Comparison of ENCODE assay signal across 8 cellular contexts in genomic region chr12:12725956-12726542, GRCh38. TPM values are rescaled to one million over a fixed set of nuclear protein-coding genes. Genes with fewer than 3 reads are reported as not detected.
DNase-seq lines count a peak whose midpoint lies in the region; ATAC-seq and TF ChIP-seq lines count a peak whose summit lies in the region.

No MANE protein-coding gene starts in this region.

- TF ChIP-seq CTCF in AG10803 (conservative IDR thresholded peaks at IDR 0.05; ENCODE audit: low read length): no peak
- no peak for TF ChIP-seq CTCF in cardiac fibroblast (IDR thresholded peaks at IDR 0.05; ENCODE audit: low read depth, low read length)

- DNase-seq in AG10803 (ENCODE audit: low read depth) (no peak), cardiac fibroblast (ENCODE audit: low read depth in 2 of 2) (no peak), hippocampal formation (lab: John Stamatoyannopoulos, UW) (no peak), dermis blood vessel endothelial cell (no peak)

- H3K4me3 ChIP-seq in AG10803 (ENCODE audit: low read length) (peak overlapping the region; percentile 93), HUES6 (ENCODE audit: low read depth, low read length) (peak overlapping the region; percentile 98), cardiac fibroblast (replicated peaks in 1 of 2; ENCODE audit: low read depth in 2 of 2, low read length in 2 of 2) (peak overlapping the region; percentile 86 to 88), mucosa of stomach (ENCODE audit: low read length) (peak overlapping the region; percentile 58)

- 0 out of 2 replicates have a peak overlapping the region, but pooled peaks have one; percentile 18 for H3K27ac ChIP-seq in HUES6 (ENCODE audit: low read depth, low read length)

- H3K27me3 ChIP-seq in HUES6 (ENCODE audit: control insufficient read depth, insufficient read depth, low read length) (peaks cover 19% of the 10 kb centered on the region), mucosa of stomach (ENCODE audit: control insufficient read depth, insufficient read depth, low read length) (no peaks in the 10 kb centered on the region)

- H3K36me3 ChIP-seq in HUES6 (ENCODE audit: control insufficient read depth, insufficient read depth, low read length) (peaks cover 7% of the 10 kb centered on the region), mucosa of stomach (ENCODE audit: control insufficient read depth, insufficient read depth, low read length) (no peaks in the 10 kb centered on the region)

- H3K9ac ChIP-seq in HUES6 (ENCODE audit: low read length) (peak overlapping the region; percentile 70), mucosa of stomach (ENCODE audit: low read length) (peak overlapping the region; percentile 93)

- ATAC-seq in esophagus mucosa (no peak), HG03139 (IDR thresholded peaks at IDR 0.05; ENCODE audit: unreplicated experiment) (no peak)

- H3K4me1 ChIP-seq in HUES6 (ENCODE audit: control insufficient read depth, insufficient read depth, low read length) (peaks cover 15% of the 10 kb centered on the region), mucosa of stomach (ENCODE audit: control insufficient read depth, insufficient read depth, low read length) (peaks cover 11% of the 10 kb centered on the region)

- H3K9me3 ChIP-seq in HUES6 (ENCODE audit: control insufficient read depth, insufficient read depth, low read depth, low read length): no peaks in the 10 kb centered on the region
- H3K9me3 ChIP-seq in mucosa of stomach (ENCODE audit: control insufficient read depth, low read length): no peaks in the 10 kb centered on the region

RNA-seq across cellular contexts. Expression of gene CDKN1B, which starts 8.9 kb away (rescaled TPM):
- total RNA-seq in esophagus mucosa: 20.4 TPM
- total RNA-seq in dermis blood vessel endothelial cell: 67.7 and 75.4 TPM in 2 replicates

RNA-seq across cellular contexts. Expression of gene GPR19, which starts 30.1 kb away (rescaled TPM):
- 0.36 TPM for total RNA-seq in esophagus mucosa
- 0.17 and 0.84 TPM in 2 replicates for total RNA-seq in dermis blood vessel endothelial cell

RNA-seq across cellular contexts. Expression of gene APOLD1, which starts 59.4 kb away (rescaled TPM):
- total RNA-seq in esophagus mucosa: 3.1 TPM
- total RNA-seq in dermis blood vessel endothelial cell: 35.6 and 63.8 TPM in 2 replicates
